In genomic region chr19:53525922-53526321, GRCh38 we compare ENCODE assay signal across 29 cellular contexts.
"Had no signal": no experiment of that assay in that cellular context is flagged by ENCODE, and none has a peak within 500 bp of the region (broad histone marks: within the 10 kb centered on the region; RNA-seq: fewer than 3 reads in every experiment).

No MANE protein-coding gene starts in this region.

- ATAC-seq: effector memory CD8-positive, alpha-beta T cell; esophagus mucosa; foreskin keratinocyte; gastrocnemius medialis; gastroesophageal sphincter; heart left ventricle; heart right ventricle had no signal

- H3K27ac Mint-ChIP-seq: dendritic cell treated with granulocyte-macrophage colony-stimulating factor and Interleukin-4, amounts not matched to agents 40 ng/mL and 50 ng/mL, for 4 days; effector memory CD8-positive, alpha-beta T cell; endodermal cell had no signal

- DNase-seq: colonic mucosa; cortex of kidney; dermis blood vessel endothelial cell; dorsolateral prefrontal cortex; effector CD4-positive, alpha-beta T cell; effector CD8-positive, alpha-beta T cell; effector memory CD4-positive, alpha-beta T cell; effector memory CD8-positive, alpha-beta T cell; endodermal cell; erythroblast; esophagus squamous epithelium; foreskin fibroblast; foreskin keratinocyte; foreskin melanocyte; gastrocnemius medialis; glutamatergic neuron; head of caudate nucleus; heart left ventricle; heart right ventricle had no signal

- H3K4me1 ChIP-seq: foreskin keratinocyte had no signal

- FAIRE-seq: colon, endometrium, endothelial cell of umbilical vein, frontal cortex had no signal

- H3K27ac ChIP-seq: colonic mucosa, coronary artery, dorsolateral prefrontal cortex, epithelial cell of prostate, esophagus muscularis mucosa, esophagus squamous epithelium, foreskin keratinocyte, gastrocnemius medialis, gastroesophageal sphincter, heart left ventricle, heart right ventricle had no signal

- H3K9me3 ChIP-seq: gastrocnemius medialis had no signal

- H3K27me3 ChIP-seq: colonic mucosa, dorsolateral prefrontal cortex, esophagus muscularis mucosa, esophagus squamous epithelium, foreskin keratinocyte, gastrocnemius medialis, gastroesophageal sphincter, heart left ventricle, heart right ventricle had no signal

- H3K27me3 Mint-ChIP-seq: dendritic cell treated with granulocyte-macrophage colony-stimulating factor and Interleukin-4, amounts not matched to agents 40 ng/mL and 50 ng/mL, for 4 days; effector memory CD8-positive, alpha-beta T cell had no signal

- H3K36me3 ChIP-seq: colonic mucosa, esophagus muscularis mucosa, esophagus squamous epithelium, gastrocnemius medialis, gastroesophageal sphincter, heart right ventricle had no signal

- H3K4me3 Mint-ChIP-seq: dendritic cell treated with granulocyte-macrophage colony-stimulating factor and Interleukin-4, amounts not matched to agents 40 ng/mL and 50 ng/mL, for 4 days; effector memory CD8-positive, alpha-beta T cell; endodermal cell had no signal

- H3K4me3 ChIP-seq: colonic mucosa, coronary artery, dorsolateral prefrontal cortex, esophagus muscularis mucosa, esophagus squamous epithelium, gastrocnemius medialis, gastroesophageal sphincter, heart left ventricle, heart right ventricle had no signal
